9 cellular contexts compared by ENCODE assay signal in genomic region chr9:70602364-70603019, GRCh38.
DNase-seq lines count a peak whose midpoint lies in the region; ATAC-seq and TF ChIP-seq lines count a peak whose summit lies in the region.
"Had no signal": no experiment of that assay in that cellular context is flagged by ENCODE, and none has a peak within 500 bp of the region (broad histone marks: within the 10 kb centered on the region; RNA-seq: fewer than 3 reads in every experiment).

No MANE protein-coding gene starts in this region.

- intact Hi-C loops in gastrocnemius medialis (cut with DNase I; ENCODE audit: low total_unique reads) = loop anchor here (1.0 to 10.0 kb wide), 5 partner anchors 251 to 1278 kb away; partner anchors contain the start of gene ENTREP1

- H3K4me1 ChIP-seq in gastrocnemius medialis = peaks cover 26 to 38% of the 10 kb centered on the region in 2 donors

- H3K27ac ChIP-seq in gastrocnemius medialis = peak overlapping the region; percentile 86 to 96 (median 88)

- H3K4me1 Mint-ChIP-seq in HFFc6 (ENCODE audit: low read depth) = peaks cover 47% of the 10 kb centered on the region
- peaks cover 0 to 2% (median 0%) of the 10 kb centered on the region in 3 donors for H3K4me1 Mint-ChIP-seq in T-cell
- H3K4me1 Mint-ChIP-seq in brain = peaks cover 24% of the 10 kb centered on the region

- no peaks in the 10 kb centered on the region for H3K36me3 Mint-ChIP-seq in HFFc6 (ENCODE audit: low read depth)
- H3K36me3 Mint-ChIP-seq in T-cell = no peaks in the 10 kb centered on the region
- peaks cover 4% of the 10 kb centered on the region for H3K36me3 Mint-ChIP-seq in brain

- H3K9me3 Mint-ChIP-seq in HFFc6 (no peaks in the 10 kb centered on the region), T-cell (no peaks in the 10 kb centered on the region), brain (no peaks in the 10 kb centered on the region)

- H3K4me3 Mint-ChIP-seq in HFFc6 (peak overlapping the region; percentile 87), T-cell (no peak overlapping the region), brain (peak overlapping the region in 2 of 5 experiments; percentile 70 to 81)

- H3K9me3 ChIP-seq in gastrocnemius medialis = no peaks in the 10 kb centered on the region

- CTCF ChIA-PET in T-cell (lab: Charles Lee) = interaction anchor here (0.5 to 2.4 kb wide), 52 partner anchors 9 to 1642 kb away, joined by 3 to 54 read pairs (median 4); partner anchors contain the start of gene KLF9 (in 1 of the 2)

- DNase-seq in NCI-H510A treated with DMSO at 0.1 percent for 48 hours (lab: John Stamatoyannopoulos, UW) = peak; percentile 78
- DNase-seq in NCI-H510A (lab: John Stamatoyannopoulos, UW) = no peak
- peak; percentile 83 for DNase-seq in HFFc6
- DNase-seq in NCI-H1105 (lab: John Stamatoyannopoulos, UW) = peak; percentile 67
- DNase-seq in T-cell = peak in 29 of 34 experiments; percentile 4 to 49 (median 25)
- DNase-seq in iPS DF 4.7 (ENCODE audit: extremely low read depth, low spot score) = peak; percentile 41
- DNase-seq in gastrocnemius medialis = peak; percentile 47 to 71

- H3K36me3 ChIP-seq in gastrocnemius medialis = no peaks in the 10 kb centered on the region
- H3K36me3 ChIP-seq: BLaER1 treated with 17β-estradiol and CSF1 and Interleukin-3, amounts not matched to agents 10 nM and 100 nM had no signal

- POLR2A ChIA-PET in T-cell (lab: Charles Lee) = interaction anchor here in 1 of 2 donors (0.5 to 1.5 kb wide), 2 partner anchors 182 to 243 kb away, joined by 3 read pairs; no protein-coding TSS in a partner anchor

- peak overlapping the region; percentile 18 to 47 (median 29) for H3K4me3 ChIP-seq in gastrocnemius medialis
- H3K4me3 ChIP-seq: BLaER1 treated with 17β-estradiol and CSF1 and Interleukin-3, amounts not matched to agents 10 nM and 100 nM had no signal

- TF ChIP-seq POLR2A in gastrocnemius medialis (IDR thresholded peaks at IDR 0.05) = no peak

- H3K27me3 Mint-ChIP-seq in HFFc6 (ENCODE audit: insufficient read depth) (no peaks in the 10 kb centered on the region), T-cell (no peaks in the 10 kb centered on the region), brain (no peaks in the 10 kb centered on the region)

- H3K27ac Mint-ChIP-seq in HFFc6 (peak overlapping the region; percentile 99), T-cell (no peak overlapping the region), brain (peak overlapping the region; percentile 53 to 98 (median 92))

- no peaks in the 10 kb centered on the region for H3K27me3 ChIP-seq in gastrocnemius medialis
- H3K27me3 ChIP-seq: BLaER1 treated with 17β-estradiol and CSF1 and Interleukin-3, amounts not matched to agents 10 nM and 100 nM had no signal

- ATAC-seq in T-cell (replicated peaks in 1 of 4) (peak in 3 of 4 experiments; percentile 60 to 80 (median 78)), gastrocnemius medialis (peak; percentile 67 to 71)

- in situ Hi-C loops in gastrocnemius medialis (cut with MboI; ENCODE audit: low sequenced_read_pairs in 4 of 4) = loop anchor here (5.0 to 25.0 kb wide), 8 partner anchors 120 to 1215 kb away; no protein-coding TSS in a partner anchor

- peak; percentile 90 for TF ChIP-seq CTCF in HFFc6 (IDR thresholded peaks at IDR 0.05)
- peak; percentile 87 to 93 for TF ChIP-seq CTCF in brain (conservative IDR thresholded peaks at IDR 0.05)
- TF ChIP-seq CTCF in gastrocnemius medialis (IDR thresholded peaks at IDR 0.05 in 4 of 5, conservative IDR thresholded peaks at IDR 0.05 in 1 of 5) = peak; percentile 81 to 93 (median 84)

Comparison
In these comparisons a context has a peak if more than half of its experiments do, and no peak if none do; other contexts are left out.
1. H3K27ac Mint-ChIP-seq: peak in HFFc6 (single experiment) and brain (5 of 5); none in T-cell (0 of 2).
2. Peak in every context shown above with its lines, with median percentiles within 50 percentile points of each other: CTCF ChIP-seq.